8 cellular contexts compared by ENCODE assay signal in genomic region chr4:75630174-75630931, GRCh38. TPM values are rescaled to one million over a fixed set of nuclear protein-coding genes. Genes with fewer than 3 reads are reported as not detected.
DNase-seq lines count a peak whose midpoint lies in the region; ATAC-seq and TF ChIP-seq lines count a peak whose summit lies in the region.

TSS of gene CDKL2 (minus strand) at chr4:75630528. CDS start at chr4:75625988, 4,540 bp downstream.

- 1% methylated on average over 30 of the region's 57 CpGs for WGBS in mammary epithelial cell (ENCODE audit: low coverage, missing lambda C conversion rate)

- H3K36me3 ChIP-seq in GM23338 (ENCODE audit: insufficient read depth) (no peaks in the 10 kb centered on the region), mammary epithelial cell (ENCODE audit: insufficient read depth, low read length) (no peaks in the 10 kb centered on the region)

- H3K4me1 ChIP-seq in GM23338 (ENCODE audit: insufficient read depth) (peaks cover 5% of the 10 kb centered on the region; the same call in 1 of the 2 replicates), mammary epithelial cell (ENCODE audit: insufficient read depth, low read length) (peaks cover 21% of the 10 kb centered on the region)

- no peaks in the 10 kb centered on the region; the same call in 1 of the 2 replicates for H3K79me2 ChIP-seq in GM23338 (replicated peaks; ENCODE audit: insufficient read depth)
- no peaks in the 10 kb centered on the region for H3K79me2 ChIP-seq in mammary epithelial cell (ENCODE audit: insufficient read depth, low read length)

- H3K27ac ChIP-seq in GM23338 (ENCODE audit: low read depth) (no peak within 1 kb of the TSS), mammary epithelial cell (ENCODE audit: insufficient read depth, low read depth, low read length) (peak within 1 kb of the TSS; percentile 22), skin epidermis (peak within 1 kb of the TSS in 5 of 21 experiments; percentile 10 to 56 (median 34))

- H3K9ac ChIP-seq in mammary epithelial cell (ENCODE audit: insufficient read depth, low read length), result peak within 1 kb of the TSS; percentile 23

- no peaks in the 10 kb centered on the region for H3F3A ChIP-seq in GM23338 (replicated peaks; ENCODE audit: low read depth)

- H3K4me2 ChIP-seq in GM23338 (peak within 1 kb of the TSS; percentile 88), mammary epithelial cell (ENCODE audit: insufficient read depth, low read depth, low read length) (peak within 1 kb of the TSS; percentile 98)

- in situ Hi-C loops in mammary epithelial cell (cut with MboI; ENCODE audit: low sequenced_read_pairs in 2 of 2), result no loop called here

- H3K4me3 ChIP-seq in GM23338 (peak within 1 kb of the TSS; percentile 83), WI38 (ENCODE audit: low read depth, low read length) (peak within 1 kb of the TSS; percentile 57), mammary epithelial cell (replicated peaks in 1 of 3; ENCODE audit: insufficient read depth in 1 of 3, low read depth in 2 of 3, low read length in 3 of 3) (peak within 1 kb of the TSS; percentile 32 to 56 (median 55)), skin epidermis (peak within 1 kb of the TSS; percentile 26 to 58 (median 36))

- no peaks in the 10 kb centered on the region for H3K9me3 Mint-ChIP-seq in GM23338

- H3K27me3 ChIP-seq in GM23338 (ENCODE audit: insufficient read depth), result peaks cover 9% of the 10 kb centered on the region
- H3K27me3 ChIP-seq in mammary epithelial cell (ENCODE audit: insufficient read depth, low read length), result no peaks in the 10 kb centered on the region

- peaks cover 8% of the 10 kb centered on the region for H3K27me3 Mint-ChIP-seq in GM23338 (ENCODE audit: insufficient read depth, low read depth, poor library complexity)

- CTCF ChIA-PET in mammary epithelial cell (lab: Charles Lee; ENCODE audit: low non-redundant PET), result no interaction called here

- TF ChIP-seq CTCF in GM23338 (conservative IDR thresholded peaks at IDR 0.05; ENCODE audit: low read depth in 2 of 2) (no peak), WI38 (IDR thresholded peaks at IDR 0.05; ENCODE audit: low read depth, low read length) (no peak), mammary epithelial cell (conservative IDR thresholded peaks at IDR 0.05 in 1 of 2, IDR thresholded peaks at IDR 0.05 in 1 of 2; ENCODE audit: extremely low read depth in 1 of 2, insufficient read depth in 1 of 2, low read depth in 1 of 2, low read length in 2 of 2) (no peak)

- no peaks in the 10 kb centered on the region for H4K20me1 ChIP-seq in GM23338 (replicated peaks; ENCODE audit: insufficient read depth)
- H4K20me1 ChIP-seq in mammary epithelial cell (ENCODE audit: insufficient read depth, low read length), result no peaks in the 10 kb centered on the region

- peak within 1 kb of the TSS; percentile 85 for H3K4me3 Mint-ChIP-seq in GM23338

- H3K9me3 ChIP-seq in mammary epithelial cell (replicated peaks; ENCODE audit: insufficient read depth, low read length), result no peaks in the 10 kb centered on the region

- H2AFZ ChIP-seq in GM23338, result peak within 1 kb of the TSS; percentile 95
- peak within 1 kb of the TSS; percentile 97 for H2AFZ ChIP-seq in mammary epithelial cell (ENCODE audit: low read depth, low read length)

- DNase-seq in Daoy (ENCODE audit: low read depth) (peak; percentile 58), GM23338 (ENCODE audit: low spot score) (peak; percentile 97), NCI-H1105 (lab: John Stamatoyannopoulos, UW) (peak; percentile 85), mammary epithelial cell (peak; percentile 64), iPS-NIHi11 (ENCODE audit: low spot score) (peak; percentile 97), OCI-M1 (lab: John Stamatoyannopoulos, UW) (no peak)

- no peak within 1 kb of the TSS for H3K27ac Mint-ChIP-seq in GM23338

- no peaks in the 10 kb centered on the region for H3K36me3 Mint-ChIP-seq in GM23338 (ENCODE audit: low read depth)

- no peaks in the 10 kb centered on the region for H3K9me2 ChIP-seq in GM23338 (ENCODE audit: insufficient read depth)

- ATAC-seq in GM23338, result peak; percentile 98

- peaks cover 5% of the 10 kb centered on the region for H3K4me1 Mint-ChIP-seq in GM23338

- intact Hi-C loops in mammary epithelial cell (cut with micrococcal nuclease), result no loop called here

- dilution Hi-C loops in mammary epithelial cell (cut with HindIII; ENCODE audit: low sequenced_read_pairs), result no loop called here

- no TSS peak for BruUV-seq in mammary epithelial cell (replicated peaks; lab: Mats Ljungman, UMichigan)

TF ChIP-seq in GM23338, 12 proteins besides CTCF, POLR2A, EP300 and RAD21:
- TF ChIP-seq EZH2 (IDR thresholded peaks at IDR 0.05; ENCODE audit: low read depth, unreplicated experiment) (no peak), ZNF331 (CRISPR knock-in tag; IDR thresholded peaks at IDR 0.05; ENCODE audit: low read depth) (no peak), POLR2AphosphoS5 (IDR thresholded peaks at IDR 0.05; ENCODE audit: low read depth) (peak; percentile 95), CREB1 (CRISPR knock-in tag; IDR thresholded peaks at IDR 0.05; ENCODE audit: low read depth) (peak; percentile 46)
TF ChIP-seq in GM23338: peak in this region for 2.

RNA-seq across cellular contexts. Expression of gene CDKL2, which starts in this region (rescaled TPM):
- 0.06 TPM in 1 of 2 replicates, not detected in the other for total RNA-seq in Daoy (2014; rRNA removed; shearing (Covaris generic))
- 1.7 and 1.8 TPM in 2 replicates for total RNA-seq in GM23338 (2014; rRNA removed; shearing (Covaris generic))
- polyA plus RNA-seq in GM23338 (2016; fragmentation: Nextera tagmentation; extraction: Ambion mirVana) (2.0 and 3.1 TPM in 2 replicates), mammary epithelial cell (1.1 TPM)
- total RNA-seq in mammary epithelial cell, result 1 to 10 TPM; 2.9 to 5.2 TPM
- 1.7 TPM for polyA minus RNA-seq in mammary epithelial cell

Comparison
In these comparisons a context has a peak if more than half of its experiments do, and no peak if none do; other contexts are left out.
1. Peak in DNase-seq in Daoy; RNA of the gene not detected or under 1 TPM.